11 cellular contexts compared by ENCODE assay signal in genomic region chr12:114636723-114637480, GRCh38. TPM values are rescaled to one million over a fixed set of nuclear protein-coding genes. Genes with fewer than 3 reads are reported as not detected.
A peak's percentile ranks its signal among the peaks of the same experiment; 100 is the strongest.
DNase-seq lines count a peak whose midpoint lies in the region; ATAC-seq and TF ChIP-seq lines count a peak whose summit lies in the region.
"Had no signal": no experiment of that assay in that cellular context is flagged by ENCODE, and none has a peak within 500 bp of the region (broad histone marks: within the 10 kb centered on the region; RNA-seq: fewer than 3 reads in every experiment).

No MANE protein-coding gene starts in this region.

- POLR2A ChIA-PET in activated CD4-positive, alpha-beta T cell treated with anti-CD3 and anti-CD28 coated beads, Interleukin-2, amount 10 ng/mL, durations not matched to agents 7 days and 5 days (lab: Charles Lee) = no interaction called here

- TF ChIP-seq CTCF in LNCAP (IDR thresholded peaks at IDR 0.05) (peak; percentile 39; the same call in 1 of the 2 replicates), choroid plexus epithelial cell (conservative IDR thresholded peaks at IDR 0.05; ENCODE audit: low read depth, low read length) (peak; percentile 71), nephron (IDR thresholded peaks at IDR 0.05; ENCODE audit: unreplicated experiment in 3 of 3) (peak; percentile 19 to 35 (median 22))

- no peak overlapping the region for H3K4me3 ChIP-seq in choroid plexus epithelial cell (ENCODE audit: low read depth, low read length)

- peak; percentile 30 for DNase-seq in COLO829 (ENCODE audit: low spot score)
- peak; percentile 41 for DNase-seq in choroid plexus epithelial cell (ENCODE audit: low read depth)
- DNase-seq in activated CD4-positive, alpha-beta T cell treated with anti-CD3 and anti-CD28 coated beads, Interleukin-2, amount 10 ng/mL, durations not matched to agents 7 days and 5 days = no peak
- no peak for DNase-seq in HPDE6-E6E7 (ENCODE audit: extremely low spot score)
- DNase-seq in cerebellum (ENCODE audit: low spot score) = no peak
- DNase-seq: NCI-H1048; stimulated activated CD8-positive, alpha-beta memory T cell treated with anti-CD3 and anti-CD28 coated beads, Interleukin-4, amount 100 ng/mL, for 48 hours had no signal

- H3K4me3 Mint-ChIP-seq in nephron = no peak overlapping the region
- H3K4me3 Mint-ChIP-seq in activated CD4-positive, alpha-beta T cell treated with anti-CD3 and anti-CD28 coated beads, Interleukin-2, amount 10 ng/mL, durations not matched to agents 7 days and 5 days = no peak overlapping the region

- peaks cover 20% of the 10 kb centered on the region for H3K27me3 Mint-ChIP-seq in nephron (ENCODE audit: low read depth)
- no peaks in the 10 kb centered on the region for H3K27me3 Mint-ChIP-seq in activated CD4-positive, alpha-beta T cell treated with anti-CD3 and anti-CD28 coated beads, Interleukin-2, amount 10 ng/mL, durations not matched to agents 7 days and 5 days

- CTCF ChIA-PET in activated CD4-positive, alpha-beta T cell treated with anti-CD3 and anti-CD28 coated beads, Interleukin-2, amount 10 ng/mL, durations not matched to agents 7 days and 5 days (lab: Charles Lee) = interaction anchor here (0.6 to 1.1 kb wide), 2 partner anchors 11 to 16 kb away, joined by 3 read pairs; no protein-coding TSS in a partner anchor

- H3K36me3 Mint-ChIP-seq in nephron (ENCODE audit: low read depth) = no peaks in the 10 kb centered on the region
- H3K36me3 Mint-ChIP-seq in activated CD4-positive, alpha-beta T cell treated with anti-CD3 and anti-CD28 coated beads, Interleukin-2, amount 10 ng/mL, durations not matched to agents 7 days and 5 days (ENCODE audit: low read depth) = no peaks in the 10 kb centered on the region

- ATAC-seq in HG03460 (IDR thresholded peaks at IDR 0.05; ENCODE audit: unreplicated experiment) = no peak

- no peaks in the 10 kb centered on the region for H3K4me1 Mint-ChIP-seq in nephron
- H3K4me1 Mint-ChIP-seq in activated CD4-positive, alpha-beta T cell treated with anti-CD3 and anti-CD28 coated beads, Interleukin-2, amount 10 ng/mL, durations not matched to agents 7 days and 5 days = no peaks in the 10 kb centered on the region

- H3K27ac Mint-ChIP-seq in nephron = no peak overlapping the region
- no peak overlapping the region for H3K27ac Mint-ChIP-seq in activated CD4-positive, alpha-beta T cell treated with anti-CD3 and anti-CD28 coated beads, Interleukin-2, amount 10 ng/mL, durations not matched to agents 7 days and 5 days
- H3K27ac Mint-ChIP-seq: activated T-helper 2 cell treated with anti-CD3 and anti-CD28 coated beads, Interferon-gamma antibody, Interleukin-2, Interleukin-4, amounts not matched to agents 10 μg/mL and 5 μg/mL and 100 μg/mL, durations not matched to agents 14 hours and 24 hours and 36 hours had no signal

- no peaks in the 10 kb centered on the region for H3K9me3 Mint-ChIP-seq in nephron
- H3K9me3 Mint-ChIP-seq in activated CD4-positive, alpha-beta T cell treated with anti-CD3 and anti-CD28 coated beads, Interleukin-2, amount 10 ng/mL, durations not matched to agents 7 days and 5 days = no peaks in the 10 kb centered on the region
- H3K9me3 Mint-ChIP-seq: activated T-helper 2 cell treated with anti-CD3 and anti-CD28 coated beads, Interferon-gamma antibody, Interleukin-2, Interleukin-4, amounts not matched to agents 10 μg/mL and 5 μg/mL and 100 μg/mL, durations not matched to agents 14 hours and 24 hours and 36 hours had no signal

RNA-seq across cellular contexts. Expression of gene TBX3, which starts 47.1 kb away (rescaled TPM):
- not detected for total RNA-seq in activated CD4-positive, alpha-beta T cell treated with anti-CD3 and anti-CD28 coated beads, Interleukin-2, amount 10 ng/mL, durations not matched to agents 7 days and 5 days
- total RNA-seq in cerebellum = 3.7 TPM
- total RNA-seq: activated T-helper 2 cell treated with anti-CD3 and anti-CD28 coated beads, Interferon-gamma antibody, Interleukin-2, Interleukin-4, amounts not matched to agents 10 μg/mL and 5 μg/mL and 100 μg/mL, durations not matched to agents 14 hours and 24 hours and 36 hours had no signal

Comparison
In these comparisons a context has a peak if more than half of its experiments do, and no peak if none do; other contexts are left out.
1. DNase-seq: peak in COLO829 (single experiment) and choroid plexus epithelial cell (single experiment); none in activated CD4-positive, alpha-beta T cell treated with anti-CD3 and anti-CD28 coated beads, Interleukin-2, amount 10 ng/mL, durations not matched to agents 7 days and 5 days (single experiment), HPDE6-E6E7 (single experiment) and cerebellum (single experiment).
2. Peak in every context shown above with its lines, with median percentiles within 50 percentile points of each other: CTCF ChIP-seq.